Comparison of ENCODE assay signal across 35 cellular contexts in the genomic region with DNA sequence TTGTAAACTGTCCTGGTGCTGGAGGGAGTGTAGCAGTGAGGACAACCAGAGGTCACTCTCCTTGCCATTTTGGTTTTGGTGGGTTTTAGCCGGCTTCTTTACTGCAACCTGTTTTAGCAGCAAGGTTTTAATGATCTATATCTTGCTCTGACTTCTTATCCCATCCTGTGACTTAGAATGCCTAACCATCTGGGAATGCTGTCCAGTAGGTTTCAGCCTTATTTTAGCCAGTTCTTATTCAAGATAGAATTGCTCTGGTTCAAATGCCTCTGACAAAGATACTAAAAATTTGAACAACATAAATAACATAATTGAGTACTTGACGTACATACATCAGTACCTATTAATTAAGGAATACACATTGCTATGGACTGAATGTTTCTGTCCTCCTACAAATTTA.
DNase-seq lines count a peak whose midpoint lies in the region; ATAC-seq and TF ChIP-seq lines count a peak whose summit lies in the region.
"Had no signal": no experiment of that assay in that cellular context is flagged by ENCODE, and none has a peak within 500 bp of the region (broad histone marks: within the 10 kb centered on the region; RNA-seq: fewer than 3 reads in every experiment).

No MANE protein-coding gene starts in this region.

- H3K9me3 ChIP-seq in trophoblast cell (ENCODE audit: insufficient read depth, low read depth, low read length) (no peaks in the 10 kb centered on the region), smooth muscle cell (replicated peaks; ENCODE audit: low read depth) (no peaks in the 10 kb centered on the region)
- H3K9me3 ChIP-seq: A549; BE2C; BLaER1; BLaER1 treated with 17β-estradiol and CSF1 and Interleukin-3, amounts not matched to agents 10 nM and 100 nM; Caco-2 had no signal

- no peaks in the 10 kb centered on the region for H3K9me3 Mint-ChIP-seq in activated CD4-positive, alpha-beta T cell treated with anti-CD3 and anti-CD28 coated beads, Interleukin-2, amount 10 ng/mL, durations not matched to agents 24 days and 14 days
- H3K9me3 Mint-ChIP-seq in activated CD4-positive, alpha-beta T cell treated with anti-CD3 and anti-CD28 coated beads for 36 hours (ENCODE audit: low read depth) = no peaks in the 10 kb centered on the region
- H3K9me3 Mint-ChIP-seq: CD4-positive, alpha-beta memory T cell; CD4-positive, alpha-beta T cell; CD8-positive, alpha-beta T cell had no signal

- no CpG with 5 or more reads among the region's 2 CpGs for WGBS in trophoblast cell (ENCODE audit: extremely low coverage, insufficient coverage, insufficient read length)
- 74% methylated on average over 2 of the region's 2 CpGs for WGBS in smooth muscle cell (ENCODE audit: low lambda C conversion rate)

- no peak overlapping the region for H2BK5ac ChIP-seq in trophoblast cell (ENCODE audit: low read depth, low read length, poor library complexity)

- no peak for ATAC-seq in activated CD4-positive, alpha-beta T cell treated with anti-CD3 and anti-CD28 coated beads for 36 hours
- no peak for ATAC-seq in HG02763 (IDR thresholded peaks at IDR 0.05; ENCODE audit: unreplicated experiment)
- ATAC-seq: A549; CD8-positive, alpha-beta T cell had no signal

- H2AFZ ChIP-seq in trophoblast cell (ENCODE audit: insufficient read depth, low read length, poor library complexity) (no peak overlapping the region), smooth muscle cell (ENCODE audit: low read depth) (no peak overlapping the region)

- H2BK12ac ChIP-seq in trophoblast cell (ENCODE audit: low read length) = no peak overlapping the region

- no peak overlapping the region for H2AK5ac ChIP-seq in trophoblast cell (ENCODE audit: low read length)

- no peaks in the 10 kb centered on the region for H3K36me3 Mint-ChIP-seq in activated CD4-positive, alpha-beta T cell treated with anti-CD3 and anti-CD28 coated beads, Interleukin-2, amount 10 ng/mL, durations not matched to agents 24 days and 14 days (ENCODE audit: low read depth)
- H3K36me3 Mint-ChIP-seq in activated CD4-positive, alpha-beta T cell treated with anti-CD3 and anti-CD28 coated beads for 36 hours (ENCODE audit: low read depth) = no peaks in the 10 kb centered on the region
- H3K36me3 Mint-ChIP-seq: CD14-positive monocyte; CD4-positive, alpha-beta memory T cell; CD8-positive, alpha-beta memory T cell; CD8-positive, alpha-beta T cell had no signal

- TF ChIP-seq CTCF in smooth muscle cell (IDR thresholded peaks at IDR 0.05; ENCODE audit: borderline replicate concordance, insufficient read depth, poor library complexity, severe bottlenecking) = no peak

- H3K9ac ChIP-seq in trophoblast cell (ENCODE audit: low read length) (no peak overlapping the region), smooth muscle cell (ENCODE audit: low read depth) (no peak overlapping the region)
- H3K9ac ChIP-seq: BLaER1; BLaER1 treated with 17β-estradiol and CSF1 and Interleukin-3, amounts not matched to agents 10 nM and 100 nM had no signal

- H3K4me1 ChIP-seq in trophoblast cell (ENCODE audit: control insufficient read depth in 1 of 2, insufficient read depth in 2 of 2, low read length in 2 of 2) (peaks cover 0 to 2% of the 10 kb centered on the region in 2 experiments), smooth muscle cell (ENCODE audit: low read depth) (no peaks in the 10 kb centered on the region)
- H3K4me1 ChIP-seq: A549; BLaER1; BLaER1 treated with 17β-estradiol and CSF1 and Interleukin-3, amounts not matched to agents 10 nM and 100 nM; Caco-2 had no signal

- H3K36me3 ChIP-seq in trophoblast cell (ENCODE audit: control insufficient read depth in 1 of 2, insufficient read depth in 2 of 2, low read length in 2 of 2) (no peaks in the 10 kb centered on the region), smooth muscle cell (ENCODE audit: low read depth) (no peaks in the 10 kb centered on the region)
- H3K36me3 ChIP-seq: BE2C; BLaER1; BLaER1 treated with 17β-estradiol and CSF1 and Interleukin-3, amounts not matched to agents 10 nM and 100 nM had no signal

- H3K4me3 Mint-ChIP-seq in activated CD4-positive, alpha-beta T cell treated with anti-CD3 and anti-CD28 coated beads, Interleukin-2, amount 10 ng/mL, durations not matched to agents 24 days and 14 days = no peak overlapping the region
- H3K4me3 Mint-ChIP-seq in activated CD4-positive, alpha-beta T cell treated with anti-CD3 and anti-CD28 coated beads for 36 hours = no peak overlapping the region
- H3K4me3 Mint-ChIP-seq: B cell; CD14-positive monocyte; CD4-positive, alpha-beta memory T cell; CD4-positive, alpha-beta T cell; CD4-positive, CD25-positive, alpha-beta regulatory T cell; CD8-positive, alpha-beta memory T cell; CD8-positive, alpha-beta T cell had no signal

- H3K4me1 Mint-ChIP-seq in activated CD4-positive, alpha-beta T cell treated with anti-CD3 and anti-CD28 coated beads, Interleukin-2, amount 10 ng/mL, durations not matched to agents 24 days and 14 days = no peaks in the 10 kb centered on the region
- H3K4me1 Mint-ChIP-seq in activated CD4-positive, alpha-beta T cell treated with anti-CD3 and anti-CD28 coated beads for 36 hours = no peaks in the 10 kb centered on the region
- H3K4me1 Mint-ChIP-seq: B cell; CD14-positive monocyte; CD4-positive, alpha-beta memory T cell; CD4-positive, CD25-positive, alpha-beta regulatory T cell; CD8-positive, alpha-beta memory T cell had no signal

- H2BK120ac ChIP-seq in trophoblast cell (ENCODE audit: insufficient read depth, low read length, poor library complexity) = no peak overlapping the region

- H4K20me1 ChIP-seq in smooth muscle cell (ENCODE audit: low read depth) = no peaks in the 10 kb centered on the region
- H4K20me1 ChIP-seq: BLaER1; BLaER1 treated with 17β-estradiol and CSF1 and Interleukin-3, amounts not matched to agents 10 nM and 100 nM had no signal

- peak; percentile 8 for DNase-seq in activated CD4-positive, alpha-beta T cell treated with anti-CD3 and anti-CD28 coated beads, Interleukin-2, amount 10 ng/mL, durations not matched to agents 24 days and 14 days
- no peak for DNase-seq in activated CD4-positive, alpha-beta T cell treated with anti-CD3 and anti-CD28 coated beads for 36 hours
- DNase-seq in trophoblast cell = peak in 1 of 2 donors; percentile 59
- peak; percentile 6 for DNase-seq in renal cortical epithelial cell (ENCODE audit: low read depth)
- no peak for DNase-seq in smooth muscle cell (lab: John Stamatoyannopoulos, UW; ENCODE audit: unreplicated experiment)
- DNase-seq in NCI-H2196 (lab: John Stamatoyannopoulos, UW; ENCODE audit: unreplicated experiment) = no peak
- DNase-seq in NCI-H748 treated with DMSO at 0.1 percent for 48 hours (lab: John Stamatoyannopoulos, UW) = no peak
- DNase-seq: 8988T; ACHN; AML-193; BE2C; C1 segment of cervical spinal cord; Caco-2; Calu3; CD4-positive, alpha-beta memory T cell; CD4-positive, alpha-beta T cell; CD4-positive, CD25-positive, alpha-beta regulatory T cell; CD8-positive, alpha-beta memory T cell; CD8-positive, alpha-beta T cell; COR-L47; DMS 273 treated with DMSO at 0.1 percent for 48 hours; DMS153; DMS53; DMS79; DMS79 treated with DMSO at 0.1 percent for 48 hours; DND-41; EL had no signal

- H3K4ac ChIP-seq in trophoblast cell (ENCODE audit: low read depth, low read length) = no peak overlapping the region

- no peak overlapping the region for H3K14ac ChIP-seq in trophoblast cell (ENCODE audit: low read length)

- no peak overlapping the region for H4K12ac ChIP-seq in trophoblast cell (ENCODE audit: low read depth, low read length)

- H4K8ac ChIP-seq in trophoblast cell (ENCODE audit: low read depth, low read length) = no peak overlapping the region

- intact Hi-C loops in activated CD4-positive, alpha-beta T cell treated with anti-CD3 and anti-CD28 coated beads, Interleukin-2, amount 10 ng/mL, durations not matched to agents 24 days and 14 days (cut with micrococcal nuclease) = no loop called here
- intact Hi-C loops in activated CD4-positive, alpha-beta T cell treated with anti-CD3 and anti-CD28 coated beads for 36 hours (cut with DNase I, micrococcal nuclease) = no loop called here

- H3F3A ChIP-seq in smooth muscle cell (ENCODE audit: low read depth) = no peaks in the 10 kb centered on the region

- no peak overlapping the region for H4K91ac ChIP-seq in trophoblast cell (ENCODE audit: low read depth, low read length)

- CTCF ChIA-PET in activated CD4-positive, alpha-beta T cell treated with anti-CD3 and anti-CD28 coated beads for 36 hours (lab: Charles Lee) = no interaction called here

- H3K4me3 ChIP-seq in trophoblast cell (ENCODE audit: low read depth, low read length) = no peak overlapping the region
- no peak overlapping the region for H3K4me3 ChIP-seq in smooth muscle cell
- H3K4me3 ChIP-seq: A549; BLaER1; BLaER1 treated with 17β-estradiol and CSF1 and Interleukin-3, amounts not matched to agents 10 nM and 100 nM had no signal

- POLR2A ChIA-PET in activated CD4-positive, alpha-beta T cell treated with anti-CD3 and anti-CD28 coated beads for 36 hours (lab: Charles Lee) = no interaction called here

- peak overlapping the region; percentile 75 for H3K27ac ChIP-seq in trophoblast cell (ENCODE audit: low read depth, low read length)
- H3K27ac ChIP-seq in smooth muscle cell (ENCODE audit: low read depth) = peak overlapping the region; percentile 50
- H3K27ac ChIP-seq: 22Rv1; A549; BLaER1; BLaER1 treated with 17β-estradiol and CSF1 and Interleukin-3, amounts not matched to agents 10 nM and 100 nM; C4-2B had no signal

- peaks cover 2% of the 10 kb centered on the region for H3K79me1 ChIP-seq in trophoblast cell (ENCODE audit: low read length)

- H3K27me3 ChIP-seq in trophoblast cell (ENCODE audit: insufficient read depth, low read length) = no peaks in the 10 kb centered on the region
- no peaks in the 10 kb centered on the region for H3K27me3 ChIP-seq in smooth muscle cell (ENCODE audit: low read depth)
- H3K27me3 ChIP-seq: BE2C; BLaER1; BLaER1 treated with 17β-estradiol and CSF1 and Interleukin-3, amounts not matched to agents 10 nM and 100 nM had no signal

- no peak overlapping the region for H3K4me2 ChIP-seq in trophoblast cell (ENCODE audit: low read length)
- H3K4me2 ChIP-seq in smooth muscle cell = no peak overlapping the region
- H3K4me2 ChIP-seq: A549; BLaER1; BLaER1 treated with 17β-estradiol and CSF1 and Interleukin-3, amounts not matched to agents 10 nM and 100 nM had no signal

- no peak overlapping the region for H3K23ac ChIP-seq in trophoblast cell (ENCODE audit: low read length)

- no peak overlapping the region for H3K18ac ChIP-seq in trophoblast cell (ENCODE audit: low read length)

- H3K79me2 ChIP-seq in trophoblast cell (ENCODE audit: control insufficient read depth, insufficient read depth, low read length, poor library complexity) (no peaks in the 10 kb centered on the region), smooth muscle cell (ENCODE audit: low read depth) (no peaks in the 10 kb centered on the region)

- H3K27me3 Mint-ChIP-seq in activated CD4-positive, alpha-beta T cell treated with anti-CD3 and anti-CD28 coated beads, Interleukin-2, amount 10 ng/mL, durations not matched to agents 24 days and 14 days = no peaks in the 10 kb centered on the region
- H3K27me3 Mint-ChIP-seq in activated CD4-positive, alpha-beta T cell treated with anti-CD3 and anti-CD28 coated beads for 36 hours = no peaks in the 10 kb centered on the region
- H3K27me3 Mint-ChIP-seq: B cell; CD4-positive, alpha-beta T cell; CD4-positive, CD25-positive, alpha-beta regulatory T cell had no signal

- H3K27ac Mint-ChIP-seq in activated CD4-positive, alpha-beta T cell treated with anti-CD3 and anti-CD28 coated beads, Interleukin-2, amount 10 ng/mL, durations not matched to agents 24 days and 14 days = no peak overlapping the region
- no peak overlapping the region for H3K27ac Mint-ChIP-seq in activated CD4-positive, alpha-beta T cell treated with anti-CD3 and anti-CD28 coated beads for 36 hours
- H3K27ac Mint-ChIP-seq: B cell; CD4-positive, alpha-beta memory T cell; CD4-positive, alpha-beta T cell; CD4-positive, CD25-positive, alpha-beta regulatory T cell; CD8-positive, alpha-beta memory T cell; CD8-positive, alpha-beta T cell had no signal

Comparison
In these comparisons a context has a peak if more than half of its experiments do, and no peak if none do; other contexts are left out.
1. DNase-seq: peak in activated CD4-positive, alpha-beta T cell treated with anti-CD3 and anti-CD28 coated beads, Interleukin-2, amount 10 ng/mL, durations not matched to agents 24 days and 14 days (single experiment) and renal cortical epithelial cell (single experiment); none in activated CD4-positive, alpha-beta T cell treated with anti-CD3 and anti-CD28 coated beads for 36 hours (single experiment), smooth muscle cell (single experiment), NCI-H2196 (single experiment) and NCI-H748 treated with DMSO at 0.1 percent for 48 hours (single experiment).